22 cellular contexts compared by ENCODE assay signal in genomic region chr10:82609845-82610244, GRCh38.
DNase-seq lines count a peak whose midpoint lies in the region; ATAC-seq and TF ChIP-seq lines count a peak whose summit lies in the region.
"Had no signal": no experiment of that assay in that cellular context is flagged by ENCODE, and none has a peak within 500 bp of the region (broad histone marks: within the 10 kb centered on the region; RNA-seq: fewer than 3 reads in every experiment).

No MANE protein-coding gene starts in this region.

- H3K27ac Mint-ChIP-seq in glutamatergic neuron (ENCODE audit: unreplicated experiment), result no peak overlapping the region
- H3K27ac Mint-ChIP-seq: B cell; CD4-positive, CD25-positive, alpha-beta regulatory T cell had no signal

- H3F3A ChIP-seq in OCI-LY1 (ENCODE audit: insufficient read depth, low read length), result no peaks in the 10 kb centered on the region

- peaks cover 31% of the 10 kb centered on the region for H3K4me1 ChIP-seq in OCI-LY1 (ENCODE audit: insufficient read depth, low read length, severe bottlenecking)
- no peaks in the 10 kb centered on the region for H3K4me1 ChIP-seq in neuronal stem cell (ENCODE audit: control insufficient read depth in 2 of 2, insufficient read depth in 1 of 2, low read depth in 1 of 2, low read length in 2 of 2)
- H3K4me1 ChIP-seq: Peyer's patch, SJCRH30 had no signal

- H2AK5ac ChIP-seq in neuronal stem cell (ENCODE audit: low read depth, low read length), result no peak overlapping the region

- H2BK5ac ChIP-seq in neuronal stem cell (ENCODE audit: low read length), result no peak overlapping the region

- peaks cover 2% of the 10 kb centered on the region for H3K27me3 Mint-ChIP-seq in glutamatergic neuron (ENCODE audit: unreplicated experiment)
- H3K27me3 Mint-ChIP-seq: B cell; CD4-positive, CD25-positive, alpha-beta regulatory T cell had no signal

- peak; percentile 40 for DNase-seq in NCI-H82 (lab: John Stamatoyannopoulos, UW)
- DNase-seq in NCI-H82 treated with DMSO at 0.1 percent for 48 hours (lab: John Stamatoyannopoulos, UW; ENCODE audit: unreplicated experiment), result no peak
- peak; percentile 23 for DNase-seq in glutamatergic neuron
- no peak for DNase-seq in neuronal stem cell (ENCODE audit: low spot score)
- no peak for DNase-seq in left ventricle myocardium superior
- DNase-seq: CD4-positive, CD25-positive, alpha-beta regulatory T cell; COR-L47; GOT3; Karpas-422; MV-4-11; NCI-H1105 treated with DMSO at 0.1 percent for 48 hours; NCI-H2081; NCI-H526; NK-92 treated with Interleukin-12 subunit alpha and Interleukin-12 subunit beta, amount 100 ng/mL, for 24 hours; Peyer's patch; SJCRH30; SW 1271 had no signal

- no peak overlapping the region for H3K4me2 ChIP-seq in OCI-LY1 (ENCODE audit: low read length)
- H3K4me2 ChIP-seq in neuronal stem cell (ENCODE audit: insufficient read depth, low read length, poor library complexity, severe bottlenecking), result no peak overlapping the region

- no peaks in the 10 kb centered on the region for H3K79me1 ChIP-seq in neuronal stem cell (ENCODE audit: low read depth, low read length)

- H3K4me3 Mint-ChIP-seq in glutamatergic neuron (ENCODE audit: unreplicated experiment), result no peak overlapping the region
- H3K4me3 Mint-ChIP-seq: B cell; CD4-positive, CD25-positive, alpha-beta regulatory T cell had no signal

- H3K9ac ChIP-seq in OCI-LY1 (ENCODE audit: low read length) (no peak overlapping the region), neuronal stem cell (ENCODE audit: low read depth, low read length, poor library complexity) (no peak overlapping the region)

- H4K8ac ChIP-seq in neuronal stem cell (ENCODE audit: low read depth, low read length), result no peak overlapping the region

- ATAC-seq in GM19035 (IDR thresholded peaks at IDR 0.05; ENCODE audit: unreplicated experiment) (no peak), left ventricle myocardium superior (no peak), HG03025 (IDR thresholded peaks at IDR 0.05; ENCODE audit: low FRiP score, unreplicated experiment) (no peak)
- ATAC-seq: HCT116 had no signal

- H3K18ac ChIP-seq in neuronal stem cell (ENCODE audit: low read length), result no peak overlapping the region

- WGBS in neuronal stem cell (ENCODE audit: extremely low coverage in 2 of 2, insufficient read length in 2 of 2, insufficient replicate concordance in 1 of 2), 2 donors, result no CpG with 5 or more reads among the region's 3 CpGs

- H3K4me3 ChIP-seq in OCI-LY1 (ENCODE audit: low read depth, low read length, poor library complexity, severe bottlenecking) (no peak overlapping the region), neuronal stem cell (ENCODE audit: low read length in 2 of 2) (no peak overlapping the region)
- H3K4me3 ChIP-seq: Peyer's patch, SJCRH30 had no signal

- H3K27me3 ChIP-seq in OCI-LY1 (ENCODE audit: insufficient read depth, low read length) (no peaks in the 10 kb centered on the region), neuronal stem cell (ENCODE audit: control insufficient read depth in 3 of 3, insufficient read depth in 3 of 3, low read depth in 1 of 3, low read length in 3 of 3) (no peaks in the 10 kb centered on the region)
- H3K27me3 ChIP-seq: Peyer's patch, SJCRH30 had no signal

- H3K9me3 ChIP-seq in OCI-LY1 (ENCODE audit: low read length) (no peaks in the 10 kb centered on the region), neuronal stem cell (replicated peaks in 1 of 2; ENCODE audit: control insufficient read depth in 2 of 2, insufficient read depth in 1 of 2, low read depth in 1 of 2, low read length in 2 of 2) (peaks cover 0 to 7% of the 10 kb centered on the region in 2 donors)
- H3K9me3 ChIP-seq: Peyer's patch, SJCRH30 had no signal

- no peak overlapping the region for H2BK15ac ChIP-seq in neuronal stem cell (ENCODE audit: low read length)

- peaks cover 59% of the 10 kb centered on the region for H3K36me3 ChIP-seq in OCI-LY1 (ENCODE audit: insufficient read depth, low read length)
- H3K36me3 ChIP-seq in neuronal stem cell (replicated peaks in 1 of 2; ENCODE audit: control insufficient read depth in 2 of 2, insufficient read depth in 2 of 2, low read length in 2 of 2), result no peaks in the 10 kb centered on the region
- H3K36me3 ChIP-seq: Peyer's patch, SJCRH30 had no signal

- no peaks in the 10 kb centered on the region for H3K9me2 ChIP-seq in OCI-LY1 (ENCODE audit: low read depth, low read length)

- H4K20me1 ChIP-seq in OCI-LY1 (ENCODE audit: insufficient read depth, low read length), result no peaks in the 10 kb centered on the region

- peaks cover 4% of the 10 kb centered on the region for H3K36me3 Mint-ChIP-seq in glutamatergic neuron (ENCODE audit: unreplicated experiment)
- H3K36me3 Mint-ChIP-seq: CD4-positive, CD25-positive, alpha-beta regulatory T cell had no signal

- H3K27ac ChIP-seq in OCI-LY1 (ENCODE audit: low read depth, low read length, poor library complexity, severe bottlenecking) (peak overlapping the region; percentile 18), neuronal stem cell (replicated peaks; ENCODE audit: low read length) (no peak overlapping the region)
- H3K27ac ChIP-seq: Peyer's patch, SJCRH30 had no signal

- peaks cover 2% of the 10 kb centered on the region for H3K9me3 Mint-ChIP-seq in glutamatergic neuron (ENCODE audit: unreplicated experiment)

- no peak overlapping the region for H3K4ac ChIP-seq in neuronal stem cell (ENCODE audit: low read length)

- H4K91ac ChIP-seq in neuronal stem cell (ENCODE audit: low read depth, low read length, poor library complexity), result no peak overlapping the region

- no peak overlapping the region for H3K23ac ChIP-seq in neuronal stem cell (ENCODE audit: low read depth, low read length, poor library complexity)

- no peak overlapping the region for H3K14ac ChIP-seq in neuronal stem cell (ENCODE audit: low read length)

- TF ChIP-seq CTCF in OCI-LY1 (IDR thresholded peaks at IDR 0.05; ENCODE audit: low read length) (no peak), glutamatergic neuron (IDR thresholded peaks at IDR 0.05; ENCODE audit: partially characterized antibody, unreplicated experiment) (no peak)

- peaks cover 79% of the 10 kb centered on the region for H3K79me2 ChIP-seq in OCI-LY1 (ENCODE audit: insufficient read depth, low read length)

- H2AFZ ChIP-seq in OCI-LY1 (ENCODE audit: low read length) (no peak overlapping the region), neuronal stem cell (ENCODE audit: low read length) (peak overlapping the region; percentile 82)

- peaks cover 8% of the 10 kb centered on the region for H3K4me1 Mint-ChIP-seq in glutamatergic neuron (ENCODE audit: low read depth, unreplicated experiment)
- H3K4me1 Mint-ChIP-seq: B cell; CD4-positive, CD25-positive, alpha-beta regulatory T cell had no signal

- intact Hi-C loops in left ventricle myocardium superior (cut with micrococcal nuclease), result no loop called here

- H2BK120ac ChIP-seq in neuronal stem cell (ENCODE audit: low read depth, low read length), result no peak overlapping the region

- no peak overlapping the region for H2BK12ac ChIP-seq in neuronal stem cell (ENCODE audit: low read length)

Comparison
In these comparisons a context has a peak if more than half of its experiments do, and no peak if none do; other contexts are left out.
1. DNase-seq: peak in NCI-H82 (single experiment) and glutamatergic neuron (single experiment); none in NCI-H82 treated with DMSO at 0.1 percent for 48 hours (single experiment), neuronal stem cell (single experiment) and left ventricle myocardium superior (single experiment).